In the genomic region with DNA sequence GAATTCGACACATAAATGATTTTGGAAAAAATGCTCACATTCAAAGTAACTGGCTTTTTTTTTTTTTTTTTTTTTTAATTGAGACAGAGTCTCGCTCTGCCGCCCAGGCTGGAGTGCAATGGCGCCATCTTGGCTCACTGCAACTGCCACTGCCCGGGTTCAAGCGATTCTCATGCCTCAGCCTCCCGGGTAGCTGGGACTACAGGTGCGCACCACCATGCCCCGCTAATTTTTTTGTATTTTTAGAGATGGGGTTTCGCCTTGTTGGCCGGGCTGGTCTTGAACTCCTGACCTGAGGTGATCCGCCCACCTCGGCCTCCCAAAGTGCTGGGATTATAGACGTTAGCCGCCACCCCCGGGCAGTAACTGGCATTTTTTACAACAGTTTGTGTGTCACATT, we compare ENCODE assay signal across 1 cellular context.
TF ChIP-seq lines count a peak whose summit lies in the region.

No MANE protein-coding gene starts in this region.

TF ChIP-seq in K562, 482 proteins besides CTCF, POLR2A, EP300 and RAD21 (continued from another document):
- 0 out of 2 replicates have a peak, but pooled peaks have one; percentile 32 for TF ChIP-seq ZNF512 (tag; IDR thresholded peaks at IDR 0.05)
